ENCODE assay signal across 8 cellular contexts in genomic region chr2:17851731-17852585, GRCh38.
DNase-seq lines count a peak whose midpoint lies in the region; ATAC-seq and TF ChIP-seq lines count a peak whose summit lies in the region.

No MANE protein-coding gene starts in this region.

- H3K36me3 Mint-ChIP-seq in stimulated activated effector memory CD8-positive, alpha-beta T cell treated with anti-CD3 and anti-CD28 coated beads, Interleukin-12 subunit alpha, Interleukin-12 subunit beta, amount 100 ng/mL, for 72 hours: no peaks in the 10 kb centered on the region

- H3K4me3 Mint-ChIP-seq in stimulated activated effector memory CD8-positive, alpha-beta T cell treated with anti-CD3 and anti-CD28 coated beads, Interleukin-12 subunit alpha, Interleukin-12 subunit beta, amount 100 ng/mL, for 72 hours: no peak overlapping the region

- peak; percentile 73 for ATAC-seq in GM19467 (IDR thresholded peaks at IDR 0.05; ENCODE audit: unreplicated experiment)
- ATAC-seq in HG03469 (IDR thresholded peaks at IDR 0.05; ENCODE audit: unreplicated experiment): peak; percentile 73
- peak; percentile 47 for ATAC-seq in stimulated activated effector memory CD8-positive, alpha-beta T cell treated with anti-CD3 and anti-CD28 coated beads, Interleukin-12 subunit alpha, Interleukin-12 subunit beta, amount 100 ng/mL, for 72 hours

- in situ Hi-C loops in astrocyte of the cerebellum (cut with HindIII; ENCODE audit: low sequenced_read_pairs): no loop called here

- H3K4me1 Mint-ChIP-seq in stimulated activated effector memory CD8-positive, alpha-beta T cell treated with anti-CD3 and anti-CD28 coated beads, Interleukin-12 subunit alpha, Interleukin-12 subunit beta, amount 100 ng/mL, for 72 hours: peaks cover 6% of the 10 kb centered on the region

- no peaks in the 10 kb centered on the region for H3K9me3 Mint-ChIP-seq in stimulated activated effector memory CD8-positive, alpha-beta T cell treated with anti-CD3 and anti-CD28 coated beads, Interleukin-12 subunit alpha, Interleukin-12 subunit beta, amount 100 ng/mL, for 72 hours

- DNase-seq in DMS153 treated with DMSO at 0.1 percent for 48 hours (lab: John Stamatoyannopoulos, UW; ENCODE audit: unreplicated experiment): peak; percentile 33
- no peak for DNase-seq in DMS153 (lab: John Stamatoyannopoulos, UW)
- DNase-seq in NCI-H774 (lab: John Stamatoyannopoulos, UW): peak; percentile 17
- peak; percentile 63 for DNase-seq in astrocyte of the cerebellum (ENCODE audit: low read depth)
- peak; percentile 77 for DNase-seq in iPS-NIHi11 (ENCODE audit: low spot score)
- DNase-seq in stimulated activated effector memory CD8-positive, alpha-beta T cell treated with anti-CD3 and anti-CD28 coated beads, Interleukin-12 subunit alpha, Interleukin-12 subunit beta, amount 100 ng/mL, for 72 hours (ENCODE audit: low spot score in 2 of 2): peak in 1 of 2 donors; percentile 54

- peak; percentile 85 for TF ChIP-seq CTCF in astrocyte of the cerebellum (IDR thresholded peaks at IDR 0.05; ENCODE audit: low read depth, low read length, missing control alignments)

- no peak overlapping the region for H3K27ac Mint-ChIP-seq in stimulated activated effector memory CD8-positive, alpha-beta T cell treated with anti-CD3 and anti-CD28 coated beads, Interleukin-12 subunit alpha, Interleukin-12 subunit beta, amount 100 ng/mL, for 72 hours

- no peak overlapping the region for H3K4me3 ChIP-seq in astrocyte of the cerebellum (ENCODE audit: low read depth, low read length)
